ENCODE assay signal across 6 cellular contexts in the genomic region with DNA sequence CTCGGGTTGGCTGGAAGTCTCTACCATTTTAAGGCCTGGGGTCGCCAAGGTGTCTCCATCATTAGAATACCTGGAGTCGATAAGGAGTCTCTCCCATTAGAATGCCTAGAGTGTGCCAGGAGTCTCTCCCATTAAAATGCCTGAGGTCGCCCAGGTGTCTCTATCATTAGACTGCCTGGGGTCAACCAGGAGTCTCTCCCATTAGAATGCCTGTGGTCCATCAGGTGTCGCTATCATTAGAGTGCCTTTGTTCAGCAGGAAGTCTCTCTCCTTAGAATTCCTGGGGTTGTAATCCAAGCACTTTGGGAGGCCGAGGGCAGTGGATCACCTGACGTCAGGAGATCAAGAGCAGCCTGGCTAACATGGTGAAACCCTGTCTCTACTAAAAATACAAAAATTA.
"Had no signal": no experiment of that assay in that cellular context is flagged by ENCODE, and none has a peak within 500 bp of the region (broad histone marks: within the 10 kb centered on the region; RNA-seq: fewer than 3 reads in every experiment).

No MANE protein-coding gene starts in this region.

- ATAC-seq: GM23338, HCT116, K562 had no signal

- H3K4me3 ChIP-seq: GM23338, HAP-1, K562 had no signal

- H3K36me3 ChIP-seq: HAP-1 had no signal

- H3K4me1 Mint-ChIP-seq: GM23338 had no signal

- H3K27ac Mint-ChIP-seq: GM23338, HFFc6 had no signal

- H3K4me3 Mint-ChIP-seq: GM23338, HFFc6 had no signal

- H3K4me1 ChIP-seq: HAP-1 had no signal

- DNase-seq: HFFc6, IMR-90 had no signal
